1 cellular context compared by ENCODE assay signal in genomic region chr17:48830840-48831548, GRCh38.
A peak's percentile ranks its signal among the peaks of the same experiment; 100 is the strongest.
TF ChIP-seq lines count a peak whose summit lies in the region.

Gene CALCOCO2 (plus strand): TSS chr17:48831035. CDS start chr17:48841708, 10,673 bp downstream.

TF ChIP-seq in H1, 55 proteins besides CTCF, POLR2A, EP300 and RAD21 (continued from another document):
- TF ChIP-seq SP4 (IDR thresholded peaks at IDR 0.05; ENCODE audit: low read length) = peak; percentile 55; the same call in 1 of the 2 replicates
- TF ChIP-seq TBP (IDR thresholded peaks at IDR 0.05; ENCODE audit: low read depth, low read length) = no peak
- TF ChIP-seq CHD2 (IDR thresholded peaks at IDR 0.05; ENCODE audit: low read length) = no peak
- TF ChIP-seq SRF (IDR thresholded peaks at IDR 0.05; ENCODE audit: low read depth, low read length) = no peak
- no peak for TF ChIP-seq FOSL1 (IDR thresholded peaks at IDR 0.05; ENCODE audit: insufficient read depth, low read depth, low read length)
- no peak for TF ChIP-seq CBX8 (IDR thresholded peaks at IDR 0.05; ENCODE audit: borderline replicate concordance, low read depth, low read length)
- no peak for TF ChIP-seq ZNF274 (IDR thresholded peaks at IDR 0.05; ENCODE audit: borderline replicate concordance, extremely low read depth, low read length)
- TF ChIP-seq CBX5 (IDR thresholded peaks at IDR 0.05; ENCODE audit: low read depth, low read length) = no peak
- TF ChIP-seq, protein P1, sequence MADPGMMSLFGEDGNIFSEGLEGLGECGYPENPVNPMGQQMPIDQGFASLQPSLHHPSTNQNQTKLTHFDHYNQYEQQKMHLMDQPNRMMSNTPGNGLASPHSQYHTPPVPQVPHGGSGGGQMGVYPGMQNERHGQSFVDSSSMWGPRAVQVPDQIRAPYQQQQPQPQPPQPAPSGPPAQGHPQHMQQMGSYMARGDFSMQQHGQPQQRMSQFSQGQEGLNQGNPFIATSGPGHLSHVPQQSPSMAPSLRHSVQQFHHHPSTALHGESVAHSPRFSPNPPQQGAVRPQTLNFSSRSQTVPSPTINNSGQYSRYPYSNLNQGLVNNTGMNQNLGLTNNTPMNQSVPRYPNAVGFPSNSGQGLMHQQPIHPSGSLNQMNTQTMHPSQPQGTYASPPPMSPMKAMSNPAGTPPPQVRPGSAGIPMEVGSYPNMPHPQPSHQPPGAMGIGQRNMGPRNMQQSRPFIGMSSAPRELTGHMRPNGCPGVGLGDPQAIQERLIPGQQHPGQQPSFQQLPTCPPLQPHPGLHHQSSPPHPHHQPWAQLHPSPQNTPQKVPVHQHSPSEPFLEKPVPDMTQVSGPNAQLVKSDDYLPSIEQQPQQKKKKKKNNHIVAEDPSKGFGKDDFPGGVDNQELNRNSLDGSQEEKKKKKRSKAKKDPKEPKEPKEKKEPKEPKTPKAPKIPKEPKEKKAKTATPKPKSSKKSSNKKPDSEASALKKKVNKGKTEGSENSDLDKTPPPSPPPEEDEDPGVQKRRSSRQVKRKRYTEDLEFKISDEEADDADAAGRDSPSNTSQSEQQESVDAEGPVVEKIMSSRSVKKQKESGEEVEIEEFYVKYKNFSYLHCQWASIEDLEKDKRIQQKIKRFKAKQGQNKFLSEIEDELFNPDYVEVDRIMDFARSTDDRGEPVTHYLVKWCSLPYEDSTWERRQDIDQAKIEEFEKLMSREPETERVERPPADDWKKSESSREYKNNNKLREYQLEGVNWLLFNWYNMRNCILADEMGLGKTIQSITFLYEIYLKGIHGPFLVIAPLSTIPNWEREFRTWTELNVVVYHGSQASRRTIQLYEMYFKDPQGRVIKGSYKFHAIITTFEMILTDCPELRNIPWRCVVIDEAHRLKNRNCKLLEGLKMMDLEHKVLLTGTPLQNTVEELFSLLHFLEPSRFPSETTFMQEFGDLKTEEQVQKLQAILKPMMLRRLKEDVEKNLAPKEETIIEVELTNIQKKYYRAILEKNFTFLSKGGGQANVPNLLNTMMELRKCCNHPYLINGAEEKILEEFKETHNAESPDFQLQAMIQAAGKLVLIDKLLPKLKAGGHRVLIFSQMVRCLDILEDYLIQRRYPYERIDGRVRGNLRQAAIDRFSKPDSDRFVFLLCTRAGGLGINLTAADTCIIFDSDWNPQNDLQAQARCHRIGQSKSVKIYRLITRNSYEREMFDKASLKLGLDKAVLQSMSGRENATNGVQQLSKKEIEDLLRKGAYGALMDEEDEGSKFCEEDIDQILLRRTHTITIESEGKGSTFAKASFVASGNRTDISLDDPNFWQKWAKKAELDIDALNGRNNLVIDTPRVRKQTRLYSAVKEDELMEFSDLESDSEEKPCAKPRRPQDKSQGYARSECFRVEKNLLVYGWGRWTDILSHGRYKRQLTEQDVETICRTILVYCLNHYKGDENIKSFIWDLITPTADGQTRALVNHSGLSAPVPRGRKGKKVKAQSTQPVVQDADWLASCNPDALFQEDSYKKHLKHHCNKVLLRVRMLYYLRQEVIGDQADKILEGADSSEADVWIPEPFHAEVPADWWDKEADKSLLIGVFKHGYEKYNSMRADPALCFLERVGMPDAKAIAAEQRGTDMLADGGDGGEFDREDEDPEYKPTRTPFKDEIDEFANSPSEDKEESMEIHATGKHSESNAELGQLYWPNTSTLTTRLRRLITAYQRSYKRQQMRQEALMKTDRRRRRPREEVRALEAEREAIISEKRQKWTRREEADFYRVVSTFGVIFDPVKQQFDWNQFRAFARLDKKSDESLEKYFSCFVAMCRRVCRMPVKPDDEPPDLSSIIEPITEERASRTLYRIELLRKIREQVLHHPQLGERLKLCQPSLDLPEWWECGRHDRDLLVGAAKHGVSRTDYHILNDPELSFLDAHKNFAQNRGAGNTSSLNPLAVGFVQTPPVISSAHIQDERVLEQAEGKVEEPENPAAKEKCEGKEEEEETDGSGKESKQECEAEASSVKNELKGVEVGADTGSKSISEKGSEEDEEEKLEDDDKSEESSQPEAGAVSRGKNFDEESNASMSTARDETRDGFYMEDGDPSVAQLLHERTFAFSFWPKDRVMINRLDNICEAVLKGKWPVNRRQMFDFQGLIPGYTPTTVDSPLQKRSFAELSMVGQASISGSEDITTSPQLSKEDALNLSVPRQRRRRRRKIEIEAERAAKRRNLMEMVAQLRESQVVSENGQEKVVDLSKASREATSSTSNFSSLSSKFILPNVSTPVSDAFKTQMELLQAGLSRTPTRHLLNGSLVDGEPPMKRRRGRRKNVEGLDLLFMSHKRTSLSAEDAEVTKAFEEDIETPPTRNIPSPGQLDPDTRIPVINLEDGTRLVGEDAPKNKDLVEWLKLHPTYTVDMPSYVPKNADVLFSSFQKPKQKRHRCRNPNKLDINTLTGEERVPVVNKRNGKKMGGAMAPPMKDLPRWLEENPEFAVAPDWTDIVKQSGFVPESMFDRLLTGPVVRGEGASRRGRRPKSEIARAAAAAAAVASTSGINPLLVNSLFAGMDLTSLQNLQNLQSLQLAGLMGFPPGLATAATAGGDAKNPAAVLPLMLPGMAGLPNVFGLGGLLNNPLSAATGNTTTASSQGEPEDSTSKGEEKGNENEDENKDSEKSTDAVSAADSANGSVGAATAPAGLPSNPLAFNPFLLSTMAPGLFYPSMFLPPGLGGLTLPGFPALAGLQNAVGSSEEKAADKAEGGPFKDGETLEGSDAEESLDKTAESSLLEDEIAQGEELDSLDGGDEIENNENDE (IDR thresholded peaks at IDR 0.05; ENCODE audit: insufficient replicate concordance, low read length) = no peak
- TF ChIP-seq YY1 (IDR thresholded peaks at IDR 0.05; ENCODE audit: low read depth, low read length) = no peak
- peak; percentile 82 for TF ChIP-seq BACH1 (IDR thresholded peaks at IDR 0.05; ENCODE audit: low read length)
- no peak; the same call in 1 of the 2 replicates for TF ChIP-seq TAF1 (IDR thresholded peaks at IDR 0.05; ENCODE audit: low read depth, low read length)
- no peak for TF ChIP-seq JUN (IDR thresholded peaks at IDR 0.05; ENCODE audit: low read depth, low read length)
- TF ChIP-seq, protein P2, sequence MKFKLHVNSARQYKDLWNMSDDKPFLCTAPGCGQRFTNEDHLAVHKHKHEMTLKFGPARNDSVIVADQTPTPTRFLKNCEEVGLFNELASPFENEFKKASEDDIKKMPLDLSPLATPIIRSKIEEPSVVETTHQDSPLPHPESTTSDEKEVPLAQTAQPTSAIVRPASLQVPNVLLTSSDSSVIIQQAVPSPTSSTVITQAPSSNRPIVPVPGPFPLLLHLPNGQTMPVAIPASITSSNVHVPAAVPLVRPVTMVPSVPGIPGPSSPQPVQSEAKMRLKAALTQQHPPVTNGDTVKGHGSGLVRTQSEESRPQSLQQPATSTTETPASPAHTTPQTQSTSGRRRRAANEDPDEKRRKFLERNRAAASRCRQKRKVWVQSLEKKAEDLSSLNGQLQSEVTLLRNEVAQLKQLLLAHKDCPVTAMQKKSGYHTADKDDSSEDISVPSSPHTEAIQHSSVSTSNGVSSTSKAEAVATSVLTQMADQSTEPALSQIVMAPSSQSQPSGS (IDR thresholded peaks at IDR 0.05; ENCODE audit: low read length) = no peak
- no peak for TF ChIP-seq GABPA (IDR thresholded peaks at IDR 0.05; ENCODE audit: borderline replicate concordance, insufficient read depth, low read length)
- TF ChIP-seq KDM4A (IDR thresholded peaks at IDR 0.05; ENCODE audit: low read depth, low read length, severe bottlenecking) = peak; percentile 86
- TF ChIP-seq NRF1 (IDR thresholded peaks at IDR 0.05; ENCODE audit: low read depth, low read length) = no peak
- TF ChIP-seq SIX5 (IDR thresholded peaks at IDR 0.05; ENCODE audit: low read depth, low read length) = peak; percentile 72
- TF ChIP-seq ASH2L (IDR thresholded peaks at IDR 0.05; ENCODE audit: low read length) = peak; percentile 86
- no peak for TF ChIP-seq POU5F1 (IDR thresholded peaks at IDR 0.05; ENCODE audit: low read depth, low read length)
- no peak for TF ChIP-seq BRCA1 (IDR thresholded peaks at IDR 0.05; ENCODE audit: low read depth, low read length)
- TF ChIP-seq CEBPB (IDR thresholded peaks at IDR 0.05; ENCODE audit: low read depth, low read length) = peak; percentile 91
- TF ChIP-seq SIRT6 (IDR thresholded peaks at IDR 0.05; ENCODE audit: low read length) = no peak
- TF ChIP-seq SUZ12 (IDR thresholded peaks at IDR 0.05; ENCODE audit: low read length) = no peak; the same call in 1 of the 2 replicates
- TF ChIP-seq HDAC2 (IDR thresholded peaks at IDR 0.05; ENCODE audit: borderline replicate concordance in 1 of 2, low read depth in 2 of 2, low read length in 2 of 2) = peak; percentile 25 to 97; a peak in 2 of 4 replicates
- TF ChIP-seq KDM1A (IDR thresholded peaks at IDR 0.05; ENCODE audit: borderline replicate concordance, low read length) = peak; percentile 21; the same call in 1 of the 2 replicates
- no peak for TF ChIP-seq TEAD4 (IDR thresholded peaks at IDR 0.05; ENCODE audit: low read depth, low read length)
- TF ChIP-seq RBBP5 (IDR thresholded peaks at IDR 0.05; ENCODE audit: borderline replicate concordance, low read depth, low read length) = no peak
- no peak for TF ChIP-seq MAFK (IDR thresholded peaks at IDR 0.05; ENCODE audit: low read depth, low read length)
- no peak for TF ChIP-seq BCL11A (IDR thresholded peaks at IDR 0.05; ENCODE audit: low read depth in 2 of 2, low read length in 2 of 2)
- no peak for TF ChIP-seq POLR2AphosphoS5 (IDR thresholded peaks at IDR 0.05; ENCODE audit: low read depth, low read length)
- peak; percentile 60; the same call in 1 of the 2 replicates for TF ChIP-seq SP1 (IDR thresholded peaks at IDR 0.05; ENCODE audit: low read depth, low read length)
- peak; percentile 88 for TF ChIP-seq CREB1 (IDR thresholded peaks at IDR 0.05)
- TF ChIP-seq PHF8 (conservative IDR thresholded peaks at IDR 0.05; ENCODE audit: low read depth, low read length) = peak; percentile 63; the same call in 1 of the 2 replicates
- TF ChIP-seq EZH2 (IDR thresholded peaks at IDR 0.05; ENCODE audit: low read depth, low read length, severe bottlenecking) = no peak
- no peak for TF ChIP-seq HDAC6 (IDR thresholded peaks at IDR 0.05; ENCODE audit: low read depth, low read length)
- no peak for TF ChIP-seq KDM5A (IDR thresholded peaks at IDR 0.05; ENCODE audit: low read length)
- no peak for TF ChIP-seq RXRA (IDR thresholded peaks at IDR 0.05; ENCODE audit: insufficient read depth, low read depth, low read length)
- no peak for TF ChIP-seq CHD1 (IDR thresholded peaks at IDR 0.05; ENCODE audit: low read depth, low read length)
- TF ChIP-seq SP2 (IDR thresholded peaks at IDR 0.05; ENCODE audit: low read length) = no peak
- no peak for TF ChIP-seq JUND (IDR thresholded peaks at IDR 0.05; ENCODE audit: low read length)
- no peak for TF ChIP-seq E2F6 (IDR thresholded peaks at IDR 0.05)
- TF ChIP-seq, protein P3, sequence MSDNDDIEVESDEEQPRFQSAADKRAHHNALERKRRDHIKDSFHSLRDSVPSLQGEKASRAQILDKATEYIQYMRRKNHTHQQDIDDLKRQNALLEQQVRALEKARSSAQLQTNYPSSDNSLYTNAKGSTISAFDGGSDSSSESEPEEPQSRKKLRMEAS (IDR thresholded peaks at IDR 0.05) = no peak
- TF ChIP-seq, protein P4, sequence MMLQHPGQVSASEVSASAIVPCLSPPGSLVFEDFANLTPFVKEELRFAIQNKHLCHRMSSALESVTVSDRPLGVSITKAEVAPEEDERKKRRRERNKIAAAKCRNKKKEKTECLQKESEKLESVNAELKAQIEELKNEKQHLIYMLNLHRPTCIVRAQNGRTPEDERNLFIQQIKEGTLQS (IDR thresholded peaks at IDR 0.05; ENCODE audit: insufficient read depth, low read depth, low read length) = no peak
- peak; percentile 70; the same call in 1 of the 2 replicates for TF ChIP-seq EGR1 (IDR thresholded peaks at IDR 0.05; ENCODE audit: borderline replicate concordance, low read depth, low read length)
- TF ChIP-seq, protein P5, sequence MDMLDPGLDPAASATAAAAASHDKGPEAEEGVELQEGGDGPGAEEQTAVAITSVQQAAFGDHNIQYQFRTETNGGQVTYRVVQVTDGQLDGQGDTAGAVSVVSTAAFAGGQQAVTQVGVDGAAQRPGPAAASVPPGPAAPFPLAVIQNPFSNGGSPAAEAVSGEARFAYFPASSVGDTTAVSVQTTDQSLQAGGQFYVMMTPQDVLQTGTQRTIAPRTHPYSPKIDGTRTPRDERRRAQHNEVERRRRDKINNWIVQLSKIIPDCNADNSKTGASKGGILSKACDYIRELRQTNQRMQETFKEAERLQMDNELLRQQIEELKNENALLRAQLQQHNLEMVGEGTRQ (IDR thresholded peaks at IDR 0.05; ENCODE audit: low read length) = no peak
- no peak for TF ChIP-seq CTBP2 (IDR thresholded peaks at IDR 0.05; ENCODE audit: borderline replicate concordance, insufficient read depth, insufficient read length, low read length)
- peak in 1 of 2 experiments; percentile 63; a peak in 2 of 4 replicates for TF ChIP-seq SIN3A (conservative IDR thresholded peaks at IDR 0.05 in 1 of 2, IDR thresholded peaks at IDR 0.05 in 1 of 2; ENCODE audit: low read depth in 1 of 2, low read length in 2 of 2)
- TF ChIP-seq TAF7 (optimal IDR thresholded peaks at IDR 0.05; ENCODE audit: borderline replicate concordance, low read depth, low read length) = no peak
